1 cellular context compared by ENCODE assay signal in the genomic region with DNA sequence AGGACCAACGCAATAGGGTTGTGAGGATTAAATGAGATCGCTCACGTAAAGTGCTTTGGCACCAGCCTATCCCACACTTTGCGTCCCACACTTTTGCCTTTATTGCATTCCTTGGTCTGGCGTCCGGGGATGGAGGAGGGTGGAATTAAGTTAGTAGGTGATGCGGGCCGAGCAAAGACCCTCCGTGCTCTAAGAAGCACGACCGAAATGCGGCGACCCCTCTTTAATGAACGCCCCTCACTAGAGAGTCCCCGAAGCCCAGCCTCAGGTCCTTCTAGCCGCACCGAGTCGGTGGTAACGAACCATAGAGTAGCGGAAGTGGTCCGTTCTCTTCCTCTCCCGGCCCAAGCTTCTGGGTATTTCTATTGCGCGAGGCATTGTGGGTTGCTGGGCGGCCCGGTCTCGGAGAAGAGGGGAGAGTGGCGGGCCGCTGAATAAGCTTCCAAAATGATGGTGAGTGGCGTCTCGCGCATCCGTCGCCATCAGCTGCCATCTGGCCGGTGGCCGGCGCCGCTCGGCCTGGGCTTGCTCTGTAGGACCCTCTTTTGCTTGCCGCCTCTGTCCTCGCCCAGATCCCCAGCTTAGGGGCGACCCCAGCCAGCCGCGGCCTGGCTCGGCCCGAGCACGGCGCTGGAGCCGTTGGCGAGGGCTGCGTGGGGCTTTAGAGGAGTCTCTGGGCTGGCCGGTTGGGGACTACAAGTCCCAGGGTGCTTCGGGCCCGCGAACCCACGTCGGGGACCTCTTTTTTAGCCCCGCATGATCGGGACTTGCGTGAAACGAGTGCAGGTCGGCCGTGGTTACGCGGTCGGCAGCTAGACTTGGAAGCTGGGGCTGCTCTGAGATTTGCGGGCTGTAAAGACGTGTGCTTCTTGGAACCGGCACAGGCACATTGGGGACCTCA.
TF ChIP-seq lines count a peak whose summit lies in the region.

CCT7 (plus strand) TSS at position 377 of the 901 bp plus-strand sequence; CDS start at position 448, 71 bp downstream.

TF ChIP-seq in WTC11, 78 proteins besides CTCF, POLR2A, EP300 and RAD21 (continued from another document):
- 0 out of 2 replicates have a peak, but pooled peaks have one; percentile 28 for TF ChIP-seq AR (CRISPR knock-in tag; IDR thresholded peaks at IDR 0.05)
- TF ChIP-seq ARID4B (CRISPR knock-in tag; IDR thresholded peaks at IDR 0.05; ENCODE audit: borderline replicate concordance): peak; percentile 14; the same call in 1 of the 2 replicates
- TF ChIP-seq CBFB (CRISPR knock-in tag; IDR thresholded peaks at IDR 0.05; ENCODE audit: low read depth): 0 out of 2 replicates have a peak, but pooled peaks have one; percentile 74
- peak; percentile 93 for TF ChIP-seq GABPB1 (CRISPR knock-in tag; IDR thresholded peaks at IDR 0.05)
- TF ChIP-seq MYBL2 (CRISPR knock-in tag; IDR thresholded peaks at IDR 0.05): peak; percentile 62; the same call in 1 of the 2 replicates
- TF ChIP-seq HMGXB4 (CRISPR knock-in tag; IDR thresholded peaks at IDR 0.05): peak; percentile 53; the same call in 1 of the 2 replicates
